9 cellular contexts compared by ENCODE assay signal in the genomic region with DNA sequence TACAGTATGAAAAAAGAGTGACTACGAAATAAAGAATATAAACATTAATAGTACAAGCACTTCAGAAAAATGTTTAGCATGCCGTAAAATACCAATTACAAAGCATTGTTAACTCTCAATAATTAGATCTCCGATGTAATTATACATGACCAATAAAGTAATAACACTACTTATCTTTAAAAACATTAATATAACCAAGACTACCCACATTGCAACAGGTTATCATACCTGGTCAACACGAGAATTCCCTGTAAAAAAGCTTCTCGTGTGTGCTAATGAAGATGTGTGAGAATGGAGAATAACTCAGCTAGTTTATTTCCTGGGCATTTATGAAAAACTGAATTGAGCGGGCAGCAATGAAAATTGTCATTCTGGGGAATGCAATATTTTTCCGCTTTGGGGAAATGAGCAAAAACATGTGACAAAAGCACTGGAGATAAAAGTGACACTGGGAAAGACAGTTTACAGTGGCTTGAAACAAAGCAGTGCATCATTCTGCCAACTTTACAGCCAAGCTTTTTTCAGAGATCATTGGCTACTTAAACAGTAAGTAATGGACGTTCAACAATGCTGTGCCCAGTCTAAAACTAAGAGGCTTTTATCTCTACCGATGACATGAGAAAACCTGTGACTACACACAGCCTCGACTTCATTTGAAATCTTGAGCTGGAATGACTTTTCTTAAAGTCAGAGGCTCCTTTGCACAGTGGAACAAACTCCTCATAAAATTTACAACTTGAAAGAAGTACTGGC. TPM values are rescaled to one million over a fixed set of nuclear protein-coding genes. Genes with fewer than 3 reads are reported as not detected.
DNase-seq lines count a peak whose midpoint lies in the region; ATAC-seq and TF ChIP-seq lines count a peak whose summit lies in the region.
"Had no signal": no experiment of that assay in that cellular context is flagged by ENCODE, and none has a peak within 500 bp of the region (broad histone marks: within the 10 kb centered on the region; RNA-seq: fewer than 3 reads in every experiment).

No MANE protein-coding gene starts in this region.

- ATAC-seq in activated T-cell treated with anti-CD3 and anti-CD28 coated beads, Interleukin-2, amount 50 U/mL, for 4 hours, result no peak
- no peak for ATAC-seq in activated CD8-positive, alpha-beta T cell treated with anti-CD3 and anti-CD28 coated beads for 36 hours
- ATAC-seq in HG03280 (IDR thresholded peaks at IDR 0.05; ENCODE audit: unreplicated experiment), result no peak
- ATAC-seq in GM18511 (IDR thresholded peaks at IDR 0.05; ENCODE audit: unreplicated experiment), result no peak
- no peak for ATAC-seq in HG03460 (IDR thresholded peaks at IDR 0.05; ENCODE audit: unreplicated experiment)

- TF ChIP-seq CTCF in activated CD8-positive, alpha-beta T cell treated with anti-CD3 and anti-CD28 coated beads for 36 hours (IDR thresholded peaks at IDR 0.05), result no peak

- H3K4me3 ChIP-seq in mesenchymal stem cell (ENCODE audit: insufficient read depth in 1 of 2, low read depth in 1 of 2, low read length in 2 of 2) (no peak overlapping the region), thymus (ENCODE audit: low read length) (no peak overlapping the region)

- no peak overlapping the region for H4K91ac ChIP-seq in mesenchymal stem cell (ENCODE audit: low read length)

- H2BK12ac ChIP-seq in mesenchymal stem cell (ENCODE audit: low read length in 2 of 2), result no peak overlapping the region

- peak overlapping the region; percentile 95 for H3K9ac ChIP-seq in mesenchymal stem cell (ENCODE audit: low read length)

- DNase-seq in activated T-cell treated with anti-CD3 and anti-CD28 coated beads, Interleukin-2, amount 50 U/mL, for 4 hours, result no peak
- DNase-seq in activated T-cell treated with anti-CD3 and anti-CD28 coated beads for 4 hours, result no peak
- DNase-seq in activated CD8-positive, alpha-beta T cell treated with anti-CD3 and anti-CD28 coated beads for 36 hours, result no peak
- DNase-seq in mesenchymal stem cell, result peak; percentile 15

- no peak overlapping the region for H2BK15ac ChIP-seq in mesenchymal stem cell (ENCODE audit: low read depth, poor library complexity, severe bottlenecking)

- WGBS in mesenchymal stem cell, result 72% methylated on average over 9 of the region's 10 CpGs
- WGBS in thymus, result 88% methylated on average over 10 of the region's 10 CpGs

- H3K18ac ChIP-seq in mesenchymal stem cell (ENCODE audit: low read depth in 1 of 2, low read length in 2 of 2), result no peak overlapping the region

- no peak overlapping the region for H2BK5ac ChIP-seq in mesenchymal stem cell (ENCODE audit: low read depth, low read length, poor library complexity, severe bottlenecking)

- H3K14ac ChIP-seq in mesenchymal stem cell (ENCODE audit: low read length in 2 of 2), result no peak overlapping the region

- peaks cover 29% of the 10 kb centered on the region for H3K36me3 Mint-ChIP-seq in activated T-cell treated with anti-CD3 and anti-CD28 coated beads, Interleukin-2, amount 50 U/mL, for 4 hours (ENCODE audit: insufficient read depth)
- peaks cover 64% of the 10 kb centered on the region for H3K36me3 Mint-ChIP-seq in activated CD8-positive, alpha-beta T cell treated with anti-CD3 and anti-CD28 coated beads for 36 hours (ENCODE audit: low read depth)

- peaks cover 14% of the 10 kb centered on the region for H3K4me1 ChIP-seq in mesenchymal stem cell (ENCODE audit: control insufficient read depth, insufficient read depth, low read depth, low read length)
- peaks cover 31% of the 10 kb centered on the region for H3K4me1 ChIP-seq in thymus (ENCODE audit: control insufficient read depth, insufficient read depth, low read length)

- H3K9me3 Mint-ChIP-seq in activated T-cell treated with anti-CD3 and anti-CD28 coated beads, Interleukin-2, amount 50 U/mL, for 4 hours, result no peaks in the 10 kb centered on the region
- no peaks in the 10 kb centered on the region for H3K9me3 Mint-ChIP-seq in activated CD8-positive, alpha-beta T cell treated with anti-CD3 and anti-CD28 coated beads for 36 hours

- H3K79me1 ChIP-seq in mesenchymal stem cell (replicated peaks; ENCODE audit: low read length, poor library complexity, severe bottlenecking), result peaks cover 21% of the 10 kb centered on the region

- H3K4me2 ChIP-seq in mesenchymal stem cell (ENCODE audit: low read length, poor library complexity, severe bottlenecking), result no peak overlapping the region

- no peaks in the 10 kb centered on the region for H3K9me3 ChIP-seq in mesenchymal stem cell (ENCODE audit: control insufficient read depth, low read length)
- H3K9me3 ChIP-seq in thymus (ENCODE audit: control insufficient read depth), result no peaks in the 10 kb centered on the region
- H3K9me3 ChIP-seq: Peyer's patch had no signal

- H3K27ac Mint-ChIP-seq in activated CD8-positive, alpha-beta T cell treated with anti-CD3 and anti-CD28 coated beads for 36 hours, result peak overlapping the region; percentile 97

- no peak overlapping the region for H3K4ac ChIP-seq in mesenchymal stem cell (ENCODE audit: low read depth in 1 of 2, low read length in 2 of 2)

- POLR2A ChIA-PET in activated CD8-positive, alpha-beta T cell treated with anti-CD3 and anti-CD28 coated beads for 36 hours (lab: Charles Lee), result interaction anchor here (0.8 to 3.7 kb wide), 12 partner anchors 8 to 76 kb away, joined by 3 to 27 read pairs (median 6); no protein-coding TSS in a partner anchor

- intact Hi-C loops in activated CD8-positive, alpha-beta T cell treated with anti-CD3 and anti-CD28 coated beads for 36 hours (cut with micrococcal nuclease), result no loop called here

- CTCF ChIA-PET in activated CD8-positive, alpha-beta T cell treated with anti-CD3 and anti-CD28 coated beads for 36 hours (lab: Charles Lee), result interaction anchor here (1.1 to 3.1 kb wide), 8 partner anchors 17 to 71 kb away, joined by 3 to 10 read pairs (median 5); no protein-coding TSS in a partner anchor

- no peak overlapping the region for H3K23ac ChIP-seq in mesenchymal stem cell (ENCODE audit: low read length in 2 of 2)

- H3K27me3 ChIP-seq in mesenchymal stem cell (ENCODE audit: control insufficient read depth in 1 of 2, insufficient read depth in 1 of 2, low read length in 2 of 2), result no peaks in the 10 kb centered on the region
- no peaks in the 10 kb centered on the region for H3K27me3 ChIP-seq in thymus (ENCODE audit: control insufficient read depth, insufficient read depth)
- H3K27me3 ChIP-seq: Peyer's patch had no signal

- H2BK120ac ChIP-seq in mesenchymal stem cell (ENCODE audit: low read depth, low read length), result no peak overlapping the region

- H3K4me3 Mint-ChIP-seq in activated T-cell treated with anti-CD3 and anti-CD28 coated beads, Interleukin-2, amount 50 U/mL, for 4 hours, result peak overlapping the region; percentile 77
- peak overlapping the region; percentile 83 for H3K4me3 Mint-ChIP-seq in activated CD8-positive, alpha-beta T cell treated with anti-CD3 and anti-CD28 coated beads for 36 hours

- H3K27ac ChIP-seq in mesenchymal stem cell (ENCODE audit: low read length, poor library complexity, severe bottlenecking) (no peak overlapping the region), thymus (ENCODE audit: low read depth) (peak overlapping the region; percentile 8)

- H2AK5ac ChIP-seq in mesenchymal stem cell (ENCODE audit: low read length, severe bottlenecking), result no peak overlapping the region

- peaks cover 81% of the 10 kb centered on the region for H3K4me1 Mint-ChIP-seq in activated T-cell treated with anti-CD3 and anti-CD28 coated beads, Interleukin-2, amount 50 U/mL, for 4 hours (ENCODE audit: low read depth)
- H3K4me1 Mint-ChIP-seq in activated CD8-positive, alpha-beta T cell treated with anti-CD3 and anti-CD28 coated beads for 36 hours (ENCODE audit: low read depth), result peaks cover 79% of the 10 kb centered on the region

- H2AFZ ChIP-seq in mesenchymal stem cell (ENCODE audit: low read depth, low read length), result no peak overlapping the region

- H3K27me3 Mint-ChIP-seq in activated T-cell treated with anti-CD3 and anti-CD28 coated beads, Interleukin-2, amount 50 U/mL, for 4 hours (ENCODE audit: low read depth), result no peaks in the 10 kb centered on the region
- no peaks in the 10 kb centered on the region for H3K27me3 Mint-ChIP-seq in activated CD8-positive, alpha-beta T cell treated with anti-CD3 and anti-CD28 coated beads for 36 hours

- peaks cover 0 to 5% of the 10 kb centered on the region in 2 experiments for H3K36me3 ChIP-seq in mesenchymal stem cell (ENCODE audit: control insufficient read depth in 1 of 2, insufficient read depth in 2 of 2, low read depth in 1 of 2, low read length in 2 of 2)
- peaks cover 28% of the 10 kb centered on the region for H3K36me3 ChIP-seq in thymus (ENCODE audit: control insufficient read depth, insufficient read depth)
- H3K36me3 ChIP-seq: Peyer's patch had no signal

- H4K8ac ChIP-seq in mesenchymal stem cell (ENCODE audit: low read length), result no peak overlapping the region

RNA-seq across cellular contexts. Expression of gene ITPKB, which starts 34.7 kb away (rescaled TPM):
- 10 to 100 TPM; 26.2 to 28.3 (median 27.7) TPM for total RNA-seq in activated T-cell treated with anti-CD3 and anti-CD28 coated beads, Interleukin-2, amount 50 U/mL, for 4 hours
- total RNA-seq in activated CD8-positive, alpha-beta T cell treated with anti-CD3 and anti-CD28 coated beads for 36 hours, result 10 to 100 TPM; 40.8 to 42.6 TPM
- 8.1 TPM for polyA plus RNA-seq in mesenchymal stem cell (2013, experiment 1 of 2)
- 8.0 TPM for polyA plus RNA-seq in mesenchymal stem cell (2013, experiment 2 of 2)
- 32.0 TPM for polyA plus RNA-seq in thymus
